In genomic region chr2:19901458-19902271, GRCh38 we compare ENCODE assay signal across 8 cellular contexts. TPM values are rescaled to one million over a fixed set of nuclear protein-coding genes. Genes with fewer than 3 reads are reported as not detected.
DNase-seq lines count a peak whose midpoint lies in the region; ATAC-seq and TF ChIP-seq lines count a peak whose summit lies in the region.

Gene TTC32 (minus strand): TSS chr2:19901983. CDS start chr2:19901854, 129 bp downstream.

- peaks cover 38% of the 10 kb centered on the region for H3K79me2 ChIP-seq in Loucy (ENCODE audit: insufficient read depth, low read length)

- H3K4me3 ChIP-seq in H7 (ENCODE audit: insufficient read depth, low read depth, low read length) (peak within 1 kb of the TSS; percentile 73), Loucy (ENCODE audit: low read length, poor library complexity, severe bottlenecking) (peak within 1 kb of the TSS; percentile 86), RWPE2 (ENCODE audit: severe bottlenecking) (peak within 1 kb of the TSS; percentile 52), fibroblast of pulmonary artery (replicated peaks; ENCODE audit: low read depth, low read length) (peak within 1 kb of the TSS; percentile 92)

- peaks cover 48% of the 10 kb centered on the region for H3K4me1 Mint-ChIP-seq in activated T-helper 2 cell treated with anti-CD3 and anti-CD28 coated beads, Interferon-gamma antibody, Interleukin-2, Interleukin-4, amounts not matched to agents 10 μg/mL and 5 μg/mL and 100 μg/mL, durations not matched to agents 14 hours and 24 hours and 36 hours (ENCODE audit: low read depth)
- H3K4me1 Mint-ChIP-seq in natural killer cell treated with Interleukin-12 subunit alpha and Interleukin-12 subunit beta and Interleukin-15 and Interleukin-18, amount 100 ng/mL, for 72 hours (ENCODE audit: low read depth in 2 of 2) = peaks cover 31 to 45% of the 10 kb centered on the region in 2 donors

- H3K36me3 Mint-ChIP-seq in activated T-helper 2 cell treated with anti-CD3 and anti-CD28 coated beads, Interferon-gamma antibody, Interleukin-2, Interleukin-4, amounts not matched to agents 10 μg/mL and 5 μg/mL and 100 μg/mL, durations not matched to agents 14 hours and 24 hours and 36 hours (ENCODE audit: low read depth) = peaks cover 26% of the 10 kb centered on the region
- H3K36me3 Mint-ChIP-seq in natural killer cell treated with Interleukin-12 subunit alpha and Interleukin-12 subunit beta and Interleukin-15 and Interleukin-18, amount 100 ng/mL, for 72 hours = peaks cover 15% of the 10 kb centered on the region

- peaks cover 28% of the 10 kb centered on the region for H4K20me1 ChIP-seq in Loucy (ENCODE audit: insufficient read depth, low read length, poor library complexity, severe bottlenecking)

- H3K4me1 ChIP-seq in Loucy (ENCODE audit: insufficient read depth, low read length, poor library complexity, severe bottlenecking) = peaks cover 43% of the 10 kb centered on the region
- peaks cover 30% of the 10 kb centered on the region for H3K4me1 ChIP-seq in RWPE2 (ENCODE audit: insufficient read depth, poor library complexity, severe bottlenecking)

- H3K27ac ChIP-seq in RWPE2 (ENCODE audit: poor library complexity, severe bottlenecking) = peak within 1 kb of the TSS; percentile 77

- H2AFZ ChIP-seq in Loucy (ENCODE audit: low read length) = peak within 1 kb of the TSS; percentile 97

- H3K27me3 Mint-ChIP-seq in activated T-helper 2 cell treated with anti-CD3 and anti-CD28 coated beads, Interferon-gamma antibody, Interleukin-2, Interleukin-4, amounts not matched to agents 10 μg/mL and 5 μg/mL and 100 μg/mL, durations not matched to agents 14 hours and 24 hours and 36 hours (ENCODE audit: low read depth) = peaks cover 2% of the 10 kb centered on the region
- H3K27me3 Mint-ChIP-seq in natural killer cell treated with Interleukin-12 subunit alpha and Interleukin-12 subunit beta and Interleukin-15 and Interleukin-18, amount 100 ng/mL, for 72 hours = peaks cover 5 to 17% of the 10 kb centered on the region in 2 donors

- peaks cover 6% of the 10 kb centered on the region for H3K9me3 Mint-ChIP-seq in activated T-helper 2 cell treated with anti-CD3 and anti-CD28 coated beads, Interferon-gamma antibody, Interleukin-2, Interleukin-4, amounts not matched to agents 10 μg/mL and 5 μg/mL and 100 μg/mL, durations not matched to agents 14 hours and 24 hours and 36 hours
- H3K9me3 Mint-ChIP-seq in natural killer cell treated with Interleukin-12 subunit alpha and Interleukin-12 subunit beta and Interleukin-15 and Interleukin-18, amount 100 ng/mL, for 72 hours = no peaks in the 10 kb centered on the region

- peak; percentile 85 for ATAC-seq in RWPE2 (ENCODE audit: low read depth)
- ATAC-seq in natural killer cell treated with Interleukin-12 subunit alpha and Interleukin-12 subunit beta and Interleukin-15 and Interleukin-18, amount 100 ng/mL, for 72 hours = peak; percentile 92 to 96

- H3K9ac ChIP-seq in Loucy (ENCODE audit: low read depth, low read length, poor library complexity, severe bottlenecking) = peak within 1 kb of the TSS; percentile 95

- no peaks in the 10 kb centered on the region for H3K9me2 ChIP-seq in Loucy (replicated peaks; ENCODE audit: low read depth, low read length)

- H3K27me3 ChIP-seq in H7 (ENCODE audit: control insufficient read depth, insufficient read depth, low read length) (no peaks in the 10 kb centered on the region), Loucy (ENCODE audit: insufficient read depth, low read length, poor library complexity, severe bottlenecking) (peaks cover 37% of the 10 kb centered on the region), RWPE2 (ENCODE audit: insufficient read depth, poor library complexity, severe bottlenecking) (no peaks in the 10 kb centered on the region)

- no peaks in the 10 kb centered on the region for H3F3A ChIP-seq in Loucy (ENCODE audit: low read depth)

- H3K9me3 ChIP-seq in Loucy (ENCODE audit: insufficient read depth, low read depth, low read length) (no peaks in the 10 kb centered on the region), RWPE2 (ENCODE audit: severe bottlenecking) (no peaks in the 10 kb centered on the region)

- TF ChIP-seq CTCF in Loucy (conservative IDR thresholded peaks at IDR 0.05; ENCODE audit: low read length) (no peak), RWPE2 (IDR thresholded peaks at IDR 0.05; ENCODE audit: poor library complexity, severe bottlenecking) (no peak), fibroblast of pulmonary artery (IDR thresholded peaks at IDR 0.05; ENCODE audit: low read length, missing control alignments) (no peak)

- H3K4me2 ChIP-seq in Loucy (ENCODE audit: low read depth, low read length, poor library complexity, severe bottlenecking) = peak within 1 kb of the TSS; percentile 92

- H3K4me3 Mint-ChIP-seq in activated T-helper 2 cell treated with anti-CD3 and anti-CD28 coated beads, Interferon-gamma antibody, Interleukin-2, Interleukin-4, amounts not matched to agents 10 μg/mL and 5 μg/mL and 100 μg/mL, durations not matched to agents 14 hours and 24 hours and 36 hours (ENCODE audit: low read depth) = peak within 1 kb of the TSS; percentile 89
- peak within 1 kb of the TSS; percentile 99 for H3K4me3 Mint-ChIP-seq in natural killer cell treated with Interleukin-12 subunit alpha and Interleukin-12 subunit beta and Interleukin-15 and Interleukin-18, amount 100 ng/mL, for 72 hours

- intact Hi-C loops in activated T-helper 2 cell treated with anti-CD3 and anti-CD28 coated beads, Interferon-gamma antibody, Interleukin-2, Interleukin-4, amounts not matched to agents 10 μg/mL and 5 μg/mL and 100 μg/mL, durations not matched to agents 14 hours and 24 hours and 36 hours (cut with micrococcal nuclease) = loop anchor here (1.0 to 5.0 kb wide), 9 partner anchors 89 to 1359 kb away; partner anchors contain the start of genes HS1BP3, LAPTM4A, PUM2 and RDH14

- H3K27ac Mint-ChIP-seq in activated T-helper 2 cell treated with anti-CD3 and anti-CD28 coated beads, Interferon-gamma antibody, Interleukin-2, Interleukin-4, amounts not matched to agents 10 μg/mL and 5 μg/mL and 100 μg/mL, durations not matched to agents 14 hours and 24 hours and 36 hours = peak within 1 kb of the TSS; percentile 95
- peak within 1 kb of the TSS; percentile 95 to 98 for H3K27ac Mint-ChIP-seq in natural killer cell treated with Interleukin-12 subunit alpha and Interleukin-12 subunit beta and Interleukin-15 and Interleukin-18, amount 100 ng/mL, for 72 hours

- no peaks in the 10 kb centered on the region for H3K36me3 ChIP-seq in H7 (replicated peaks; ENCODE audit: control insufficient read depth, insufficient read depth, low read length)
- H3K36me3 ChIP-seq in Loucy (ENCODE audit: insufficient read depth, low read length) = no peaks in the 10 kb centered on the region
- peaks cover 8% of the 10 kb centered on the region for H3K36me3 ChIP-seq in RWPE2 (ENCODE audit: low read depth)

- DNase-seq in ELR (ENCODE audit: low read depth) (peak; percentile 94), H7 (peak; percentile 95), RWPE2 (ENCODE audit: low spot score) (peak; percentile 89), fibroblast of pulmonary artery (ENCODE audit: low read depth) (peak; percentile 96)
- peak; percentile 90 for DNase-seq in activated T-helper 2 cell treated with anti-CD3 and anti-CD28 coated beads, Interferon-gamma antibody, Interleukin-2, Interleukin-4, amounts not matched to agents 10 μg/mL and 5 μg/mL and 100 μg/mL, durations not matched to agents 14 hours and 24 hours and 36 hours (ENCODE audit: low spot score)
- peak; percentile 94 for DNase-seq in natural killer cell treated with Interleukin-12 subunit alpha and Interleukin-12 subunit beta and Interleukin-15 and Interleukin-18, amount 100 ng/mL, for 72 hours (ENCODE audit: low spot score)
- DNase-seq in stimulated activated naive CD4-positive, alpha-beta T cell treated with Interleukin-2 at 50 U/mL for 16 hours (lab: John Stamatoyannopoulos, UW) = peak; percentile 90

RNA-seq across cellular contexts. Expression of gene TTC32, which starts in this region (rescaled TPM):
- total RNA-seq in H7 (2014; rRNA removed; shearing (Covaris generic)) = 5.7 and 14.9 TPM in 2 replicates
- total RNA-seq in activated T-helper 2 cell treated with anti-CD3 and anti-CD28 coated beads, Interferon-gamma antibody, Interleukin-2, Interleukin-4, amounts not matched to agents 10 μg/mL and 5 μg/mL and 100 μg/mL, durations not matched to agents 14 hours and 24 hours and 36 hours = 14.8 TPM in 2 replicates
- 10 to 100 TPM; 14.8 to 17.8 TPM for total RNA-seq in natural killer cell treated with Interleukin-12 subunit alpha and Interleukin-12 subunit beta and Interleukin-15 and Interleukin-18, amount 100 ng/mL, for 72 hours

Comparison
In these comparisons a context has a peak if more than half of its experiments do, and no peak if none do; other contexts are left out.
1. Peak in every context shown above with its lines: DNase-seq, ATAC-seq, H3K4me3 ChIP-seq and H3K27ac ChIP-seq.